33 cellular contexts compared by ENCODE assay signal in genomic region chr20:59265298-59265697, GRCh38. TPM values are rescaled to one million over a fixed set of nuclear protein-coding genes. Genes with fewer than 3 reads are reported as not detected.
"Had no signal": no experiment of that assay in that cellular context is flagged by ENCODE, and none has a peak within 500 bp of the region (broad histone marks: within the 10 kb centered on the region; RNA-seq: fewer than 3 reads in every experiment).

No MANE protein-coding gene starts in this region.

- H3K9me3 ChIP-seq: ovary, psoas muscle, spleen, stomach, thoracic aorta, thyroid gland, tibial nerve, upper lobe of left lung, vagina had no signal

- H3K4me1 Mint-ChIP-seq: stimulated activated memory B cell treated with anti-CD40 and anti-IgM and Interleukin-4, amounts not matched to agents 10 μg/mL and 1 μg/mL and 100 μg/mL, for 72 hours had no signal

- H3K27ac ChIP-seq: neural progenitor cell, ovary, parathyroid adenoma, psoas muscle, skin epidermis, spleen, stomach, thoracic aorta, thyroid gland, tibial nerve, upper lobe of left lung, vagina had no signal

- FAIRE-seq: urothelium cell line had no signal

- H3K79me2 ChIP-seq: parathyroid adenoma had no signal

- H3K4me3 ChIP-seq: neural progenitor cell, ovary, psoas muscle, skin epidermis, smooth muscle cell, spleen, stomach, thoracic aorta, thyroid gland, tibial nerve, upper lobe of left lung, vagina had no signal

- ATAC-seq: natural killer cell; psoas muscle; right cardiac atrium; sciatic nerve; stimulated activated memory B cell treated with anti-CD40 and anti-IgM and Interleukin-4, amounts not matched to agents 10 μg/mL and 1 μg/mL and 100 μg/mL, for 72 hours had no signal

- H3K27ac Mint-ChIP-seq: natural killer cell; nephron; neural progenitor cell; progenitor cell of endocrine pancreas; stimulated activated memory B cell treated with anti-CD40 and anti-IgM and Interleukin-4, amounts not matched to agents 10 μg/mL and 1 μg/mL and 100 μg/mL, for 72 hours; stimulated activated naive CD8-positive, alpha-beta T cell treated with anti-CD3 and anti-CD28 coated beads, Interleukin-15, Interleukin-2, amounts not matched to agents 100 ng/mL and 50 ng/mL, for 24 hours had no signal

- H3K36me3 ChIP-seq: neural progenitor cell, ovary, spleen, stomach, thoracic aorta, thyroid gland, tibial nerve, upper lobe of left lung, vagina had no signal

- H3K4me1 ChIP-seq: parathyroid adenoma, psoas muscle, stomach, tibial nerve, upper lobe of left lung, vagina had no signal

- H3K4me3 Mint-ChIP-seq: natural killer cell; nephron; neural progenitor cell; stimulated activated memory B cell treated with anti-CD40 and anti-IgM and Interleukin-4, amounts not matched to agents 10 μg/mL and 1 μg/mL and 100 μg/mL, for 72 hours; stimulated activated naive CD8-positive, alpha-beta T cell treated with anti-CD3 and anti-CD28 coated beads, Interleukin-15, Interleukin-2, amounts not matched to agents 100 ng/mL and 50 ng/mL, for 24 hours had no signal

- H3K9me3 Mint-ChIP-seq: natural killer cell; neural progenitor cell; stimulated activated naive CD8-positive, alpha-beta T cell treated with anti-CD3 and anti-CD28 coated beads, Interleukin-15, Interleukin-2, amounts not matched to agents 100 ng/mL and 50 ng/mL, for 24 hours had no signal

- H3K27me3 ChIP-seq: ovary, thyroid gland, upper lobe of left lung, vagina had no signal

- H3K36me3 Mint-ChIP-seq: neural progenitor cell; stimulated activated memory B cell treated with anti-CD40 and anti-IgM and Interleukin-4, amounts not matched to agents 10 μg/mL and 1 μg/mL and 100 μg/mL, for 72 hours had no signal

- DNase-seq: natural killer cell; occipital lobe; ovary; posterior cingulate gyrus; psoas muscle; right cardiac atrium; spleen; stimulated activated CD4-positive, alpha-beta T cell treated with anti-CD3 and anti-CD28 coated beads, Interleukin-12 subunit alpha, Interleukin-12 subunit beta, amount 100 ng/mL, for 4 hours; stimulated activated CD4-positive, alpha-beta T cell treated with anti-CD3 and anti-CD28 coated beads, Interleukin-1b, Interleukin-23, amount 100 ng/mL, for 48 hours; stimulated activated CD4-positive, alpha-beta T cell treated with anti-CD3 and anti-CD28 coated beads, Interleukin-4, amount 100 ng/mL, for 1 hour; stimulated activated CD4-positive, alpha-beta T cell treated with anti-CD3 and anti-CD28 coated beads, Interleukin-4, amount 100 ng/mL, for 4 hours; stimulated activated CD8-positive, alpha-beta memory T cell treated with anti-CD3 and anti-CD28 coated beads, Interleukin-4, amount 100 ng/mL, for 48 hours; stimulated activated naive CD4-positive, alpha-beta T cell treated with Interleukin-2 at 50 U/mL for 16 hours; stomach; thyroid gland; trophoblast cell; upper lobe of left lung had no signal

- H3K4me2 ChIP-seq: neural progenitor cell, smooth muscle cell had no signal

- H3K9ac ChIP-seq: neural progenitor cell, parathyroid adenoma had no signal

- H2AFZ ChIP-seq: neural progenitor cell, parathyroid adenoma had no signal

RNA-seq across cellular contexts. Expression of gene EDN3, which starts 35.1 kb away (rescaled TPM):
- total RNA-seq: osteoblast, renal cortical epithelial cell, right cardiac atrium, sciatic nerve, smooth muscle cell, subcutaneous adipose tissue, thoracic aorta had no signal
- polyA plus RNA-seq: right cardiac atrium, smooth muscle cell had no signal
